1 cellular context compared by ENCODE assay signal in genomic region chr11:121931748-121932352, GRCh38.
TF ChIP-seq lines count a peak whose summit lies in the region.

No MANE protein-coding gene starts in this region.

TF ChIP-seq in HepG2, 621 proteins besides CTCF, POLR2A, EP300 and RAD21 (continued from another document and continues in another):
- TF ChIP-seq ZFX (CRISPR knock-in tag; IDR thresholded peaks at IDR 0.05; ENCODE audit: low read depth): peak; percentile 70
- peak; percentile 65; the same call in 1 of the 2 replicates for TF ChIP-seq ZBTB43 (CRISPR knock-in tag; conservative IDR thresholded peaks at IDR 0.05)
- TF ChIP-seq TRIM22 (IDR thresholded peaks at IDR 0.05): no peak
- TF ChIP-seq TOE1 (CRISPR knock-in tag; IDR thresholded peaks at IDR 0.05): peak; percentile 71; the same call in 1 of the 2 replicates
- TF ChIP-seq SNAPC4 (CRISPR knock-in tag; IDR thresholded peaks at IDR 0.05): no peak
- peak; percentile 62 for TF ChIP-seq SP5 (CRISPR knock-in tag; IDR thresholded peaks at IDR 0.05; ENCODE audit: borderline replicate concordance, low read depth)
- peak; percentile 88 for TF ChIP-seq ASH2L (IDR thresholded peaks at IDR 0.05; ENCODE audit: insufficient read length, low read depth, low read length)
- TF ChIP-seq CENPT (CRISPR knock-in tag; IDR thresholded peaks at IDR 0.05; ENCODE audit: low read depth): no peak
- TF ChIP-seq ZNF549 (CRISPR knock-in tag; IDR thresholded peaks at IDR 0.05): no peak
- peak; percentile 94; the same call in 1 of the 2 replicates for TF ChIP-seq ZNF609 (CRISPR knock-in tag; IDR thresholded peaks at IDR 0.05; ENCODE audit: borderline replicate concordance)
- TF ChIP-seq TEAD3 (CRISPR knock-in tag; optimal IDR thresholded peaks at IDR 0.05; ENCODE audit: borderline replicate concordance): peak; percentile 82
- peak; percentile 95 for TF ChIP-seq RARA (CRISPR knock-in tag; IDR thresholded peaks at IDR 0.05)
- TF ChIP-seq PLRG1 (conservative IDR thresholded peaks at IDR 0.05): no peak
- no peak for TF ChIP-seq KLF9 (CRISPR knock-in tag; IDR thresholded peaks at IDR 0.05; ENCODE audit: low read depth)
- 0 out of 2 replicates have a peak, but pooled peaks have one; percentile 52 for TF ChIP-seq ATF6 (CRISPR knock-in tag; conservative IDR thresholded peaks at IDR 0.05)
- peak; percentile 70; the same call in 1 of the 2 replicates for TF ChIP-seq ZNF746 (CRISPR knock-in tag; IDR thresholded peaks at IDR 0.05)
- no peak for TF ChIP-seq NFKB2 (CRISPR knock-in tag; IDR thresholded peaks at IDR 0.05; ENCODE audit: borderline replicate concordance)
- TF ChIP-seq ATRX (CRISPR knock-in tag; IDR thresholded peaks at IDR 0.05; ENCODE audit: borderline replicate concordance): no peak
- no peak for TF ChIP-seq ZNF674 (CRISPR knock-in tag; IDR thresholded peaks at IDR 0.05; ENCODE audit: low read depth)
- TF ChIP-seq ZNF460 (CRISPR knock-in tag; IDR thresholded peaks at IDR 0.05; ENCODE audit: borderline replicate concordance): no peak; the same call in 1 of the 2 replicates
- TF ChIP-seq ZNF180 (CRISPR knock-in tag; IDR thresholded peaks at IDR 0.05; ENCODE audit: borderline replicate concordance, low read depth): no peak
- no peak for TF ChIP-seq GMEB1 (CRISPR knock-in tag; IDR thresholded peaks at IDR 0.05; ENCODE audit: borderline replicate concordance)
- TF ChIP-seq ZBTB7B (CRISPR knock-in tag; IDR thresholded peaks at IDR 0.05): peak; percentile 85
- TF ChIP-seq E2F5 (CRISPR knock-in tag; conservative IDR thresholded peaks at IDR 0.05): no peak
- TF ChIP-seq TP53 (CRISPR knock-in tag; conservative IDR thresholded peaks at IDR 0.05): no peak
- no peak for TF ChIP-seq ZBTB49 (CRISPR knock-in tag; IDR thresholded peaks at IDR 0.05; ENCODE audit: borderline replicate concordance)
- TF ChIP-seq ELF1 (CRISPR knock-in tag; IDR thresholded peaks at IDR 0.05): peak; percentile 60; the same call in 1 of the 2 replicates
- TF ChIP-seq ZNF678 (CRISPR knock-in tag; IDR thresholded peaks at IDR 0.05): no peak
- TF ChIP-seq ZNF792 (CRISPR knock-in tag; IDR thresholded peaks at IDR 0.05): peak; percentile 88; the same call in 1 of the 2 replicates
- no peak for TF ChIP-seq MBNL3 (CRISPR knock-in tag; conservative IDR thresholded peaks at IDR 0.05)
- TF ChIP-seq ZSCAN12 (CRISPR knock-in tag; IDR thresholded peaks at IDR 0.05): no peak
- TF ChIP-seq SMARCE1 (IDR thresholded peaks at IDR 0.05; ENCODE audit: borderline replicate concordance): no peak
- TF ChIP-seq ZNF512 (CRISPR knock-in tag; IDR thresholded peaks at IDR 0.05): no peak
